In genomic region chr6:6856538-6857523, GRCh38 we compare ENCODE assay signal across 8 cellular contexts.
A peak's percentile ranks its signal among the peaks of the same experiment; 100 is the strongest.
DNase-seq lines count a peak whose midpoint lies in the region; ATAC-seq and TF ChIP-seq lines count a peak whose summit lies in the region.

No MANE protein-coding gene starts in this region.

- H3K9me3 Mint-ChIP-seq in activated B cell treated with CpG ODN at 0.5 μM for 24 hours, result no peaks in the 10 kb centered on the region

- no peak for TF ChIP-seq CTCF in AG10803 (conservative IDR thresholded peaks at IDR 0.05; ENCODE audit: low read length)
- TF ChIP-seq CTCF in activated B cell treated with CpG ODN at 0.5 μM for 24 hours (IDR thresholded peaks at IDR 0.05), result no peak
- no peak for TF ChIP-seq CTCF in coronary artery (IDR thresholded peaks at IDR 0.05)

- no peak overlapping the region for H3K4me3 ChIP-seq in AG10803 (ENCODE audit: low read length)
- peak overlapping the region; percentile 56 for H3K4me3 ChIP-seq in coronary artery

- peak overlapping the region; percentile 55 for H3K4me3 Mint-ChIP-seq in activated B cell treated with CpG ODN at 0.5 μM for 24 hours

- intact Hi-C loops in activated B cell treated with CpG ODN at 0.5 μM for 24 hours (cut with micrococcal nuclease), result loop anchor here (1.0 to 5.0 kb wide), 2 partner anchors 31 to 40 kb away; no protein-coding TSS in a partner anchor

- peak overlapping the region; percentile 54 for H3K27ac Mint-ChIP-seq in activated B cell treated with CpG ODN at 0.5 μM for 24 hours

- CTCF ChIA-PET in activated B cell treated with CpG ODN at 0.5 μM for 24 hours (lab: Charles Lee), result no interaction called here

- H3K36me3 Mint-ChIP-seq in activated B cell treated with CpG ODN at 0.5 μM for 24 hours (ENCODE audit: low read depth), result no peaks in the 10 kb centered on the region

- in situ Hi-C loops in G401 (cut with HindIII; ENCODE audit: low sequenced_read_pairs), result no loop called here

- peak; percentile 79 for ATAC-seq in HG03439 (IDR thresholded peaks at IDR 0.05; ENCODE audit: unreplicated experiment)
- ATAC-seq in activated B cell treated with CpG ODN at 0.5 μM for 24 hours (ENCODE audit: low read depth), result peak; percentile 91
- ATAC-seq in stimulated activated naive CD8-positive, alpha-beta T cell treated with anti-CD3 and anti-CD28 coated beads, Interleukin-15, Interleukin-2, amounts not matched to agents 100 U/mL and 50 U/mL, for 24 hours, result peak; percentile 91

- no peaks in the 10 kb centered on the region for H3K27me3 Mint-ChIP-seq in activated B cell treated with CpG ODN at 0.5 μM for 24 hours

- H3K4me1 Mint-ChIP-seq in activated B cell treated with CpG ODN at 0.5 μM for 24 hours, result peaks cover 33% of the 10 kb centered on the region

- peak; percentile 16 for DNase-seq in AG10803 (ENCODE audit: low read depth)
- DNase-seq in GM19238 (ENCODE audit: insufficient read length, low spot score), result peak; percentile 37
- peak; percentile 32 for DNase-seq in activated B cell treated with CpG ODN at 0.5 μM for 24 hours
- DNase-seq in coronary artery (ENCODE audit: low spot score), result peak; percentile 77
- DNase-seq in mucosa of gallbladder (ENCODE audit: low spot score), result peak; percentile 43
- peak; percentile 67 for DNase-seq in stimulated activated naive CD8-positive, alpha-beta T cell treated with anti-CD3 and anti-CD28 coated beads, Interleukin-15, Interleukin-2, amounts not matched to agents 100 U/mL and 50 U/mL, for 24 hours
- DNase-seq in G401 (ENCODE audit: low spot score), result no peak

- POLR2A ChIA-PET in activated B cell treated with CpG ODN at 0.5 μM for 24 hours (lab: Charles Lee), result interaction anchor here (0.5 to 1.2 kb wide), 4 partner anchors 11 to 209 kb away, joined by 3 to 8 read pairs (median 3); no protein-coding TSS in a partner anchor

- peak overlapping the region in 1 of 2 donors; percentile 47 for H3K27ac ChIP-seq in coronary artery
